In the genomic region with DNA sequence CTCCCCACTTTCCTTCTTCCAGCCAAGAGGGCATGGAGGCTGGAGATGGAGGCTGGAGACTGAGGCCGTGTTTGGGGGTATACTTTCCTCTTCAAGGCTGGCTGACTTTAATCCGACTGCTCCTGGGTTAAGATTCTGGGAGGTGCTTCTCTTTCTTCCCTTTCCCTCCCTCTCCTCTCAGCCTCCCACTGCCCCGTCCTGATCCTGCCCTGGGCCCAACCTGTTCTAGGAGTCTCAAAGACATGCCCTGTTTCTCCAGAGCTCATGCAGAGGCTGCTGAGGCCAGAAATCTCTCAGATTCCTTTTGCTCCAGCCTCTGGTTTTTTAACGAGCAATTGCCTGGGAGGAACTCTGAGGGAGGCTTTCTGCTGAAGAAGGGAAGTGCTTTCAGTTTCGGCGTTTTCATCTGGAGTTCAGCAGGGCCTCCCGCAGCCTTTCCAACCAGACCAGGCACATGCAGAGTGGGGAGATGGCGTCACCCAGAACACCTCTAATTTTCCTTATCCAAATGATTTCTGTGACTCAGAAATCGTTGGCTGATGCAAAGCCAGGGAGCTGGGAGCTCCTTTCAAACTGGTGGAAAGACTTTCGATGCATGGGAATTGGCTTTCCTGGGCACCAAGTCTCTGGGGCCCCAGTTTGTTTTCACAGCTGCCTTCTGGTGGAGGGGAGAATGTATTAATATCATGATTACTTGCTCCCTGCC, we compare ENCODE assay signal across 8 cellular contexts. TPM values are rescaled to one million over a fixed set of nuclear protein-coding genes. Genes with fewer than 3 reads are reported as not detected.
DNase-seq lines count a peak whose midpoint lies in the region; ATAC-seq and TF ChIP-seq lines count a peak whose summit lies in the region.

No MANE protein-coding gene starts in this region.

- H3K36me3 Mint-ChIP-seq in progenitor cell of endocrine pancreas (ENCODE audit: insufficient read depth), result no peaks in the 10 kb centered on the region

- H3K4me1 Mint-ChIP-seq in progenitor cell of endocrine pancreas (ENCODE audit: low read depth), result peaks cover 3% of the 10 kb centered on the region

- no peaks in the 10 kb centered on the region for H3K36me3 ChIP-seq in HAP-1 (replicated peaks)

- no peak for ATAC-seq in HG02610 (IDR thresholded peaks at IDR 0.05; ENCODE audit: unreplicated experiment)

- H3K4me1 ChIP-seq in HAP-1, result peaks cover 19% of the 10 kb centered on the region

- peaks cover 19% of the 10 kb centered on the region for H3K9me3 Mint-ChIP-seq in progenitor cell of endocrine pancreas (ENCODE audit: low read depth)

- DNase-seq in DMS53 (lab: John Stamatoyannopoulos, UW) (peak; percentile 22), DMS53 treated with DMSO at 0.1 percent for 48 hours (lab: John Stamatoyannopoulos, UW; ENCODE audit: unreplicated experiment) (no peak), RPMI7951 (ENCODE audit: low read depth) (peak; percentile 91), fibroblast of mammary gland (ENCODE audit: low read depth) (peak; percentile 90), progenitor cell of endocrine pancreas (ENCODE audit: low spot score, unreplicated experiment) (no peak), HAP-1 (ENCODE audit: low spot score in 2 of 2) (no peak), SK-N-DZ (ENCODE audit: low spot score) (no peak)

- H3K4me3 Mint-ChIP-seq in progenitor cell of endocrine pancreas (ENCODE audit: low read depth), result no peak overlapping the region

- H3K4me3 ChIP-seq in fibroblast of mammary gland (ENCODE audit: control insufficient read depth, low read depth, low read length) (no peak overlapping the region), HAP-1 (no peak overlapping the region)

- in situ Hi-C loops in HAP-1 (cut with MboI; ENCODE audit: low sequenced_read_pairs), result no loop called here

- no peaks in the 10 kb centered on the region for H3K27me3 Mint-ChIP-seq in progenitor cell of endocrine pancreas

- TF ChIP-seq CTCF in fibroblast of mammary gland (conservative IDR thresholded peaks at IDR 0.05; ENCODE audit: control insufficient read depth, insufficient read depth, low read depth, low read length) (no peak), progenitor cell of endocrine pancreas (IDR thresholded peaks at IDR 0.05; ENCODE audit: unreplicated experiment) (no peak)

- peak overlapping the region; percentile 37 for H3K27ac Mint-ChIP-seq in progenitor cell of endocrine pancreas

- H3K27me3 ChIP-seq in HAP-1 (ENCODE audit: low read depth), result no peaks in the 10 kb centered on the region

- H3K9me3 ChIP-seq in HAP-1, result no peaks in the 10 kb centered on the region

RNA-seq across cellular contexts. Expression of a gene that starts 34.5 kb away (rescaled TPM):
- total RNA-seq in RPMI7951 (2014; rRNA removed; shearing (Covaris generic)), result under 0.01 TPM in 1 of 2 replicates, not detected in the other
- not detected in 2 replicates for total RNA-seq in progenitor cell of endocrine pancreas
- not detected in 2 replicates for polyA plus RNA-seq in SK-N-DZ (2014; cell fraction: cytosol; rRNA removed)
- polyA plus RNA-seq in SK-N-DZ (2014; cell fraction: nucleus; rRNA removed), result not detected in 2 replicates

Comparison
In these comparisons a context has a peak if more than half of its experiments do, and no peak if none do; other contexts are left out.
1. DNase-seq: peak in DMS53 (single experiment), RPMI7951 (single experiment) and fibroblast of mammary gland (single experiment); none in DMS53 treated with DMSO at 0.1 percent for 48 hours (single experiment), progenitor cell of endocrine pancreas (single experiment), HAP-1 (0 of 2) and SK-N-DZ (single experiment).